13 cellular contexts compared by ENCODE assay signal in the genomic region with DNA sequence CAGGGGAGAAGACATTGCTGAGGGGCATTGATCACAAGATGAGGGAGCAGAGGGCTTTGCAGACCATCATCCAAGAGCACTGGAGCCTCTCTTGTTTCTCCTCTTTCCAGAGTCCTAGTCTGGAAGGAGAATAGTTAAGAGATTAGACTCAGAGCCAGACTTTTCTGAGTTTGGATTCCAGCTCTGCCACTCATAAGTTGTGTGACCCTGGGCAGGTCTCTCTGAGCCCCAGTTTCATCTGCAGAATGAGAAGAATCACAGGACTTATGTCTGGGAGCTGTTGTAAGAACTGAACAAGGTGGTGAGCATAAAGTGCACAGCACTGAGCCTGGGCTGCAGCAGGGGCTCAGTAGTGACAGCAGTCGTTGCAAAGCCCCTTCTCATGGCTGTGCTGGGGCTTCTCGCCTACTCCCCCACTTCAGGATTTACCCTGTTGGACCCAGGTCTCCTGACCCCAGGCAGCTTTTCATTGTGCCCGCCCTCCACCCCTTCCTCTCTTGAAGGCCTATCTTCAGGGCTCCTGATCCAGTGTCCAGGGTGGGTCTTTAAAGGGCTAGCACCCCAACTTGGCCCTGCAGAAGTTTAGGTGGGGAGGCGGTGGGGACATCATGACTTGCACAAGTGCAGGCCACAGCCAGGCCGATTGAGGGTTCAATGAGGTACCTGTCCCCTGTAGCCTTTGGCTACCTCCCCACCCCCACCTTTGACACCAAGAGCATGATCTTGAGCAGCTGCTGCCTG. TPM values are rescaled to one million over a fixed set of nuclear protein-coding genes. Genes with fewer than 3 reads are reported as not detected.
DNase-seq lines count a peak whose midpoint lies in the region; ATAC-seq and TF ChIP-seq lines count a peak whose summit lies in the region.
"Had no signal": no experiment of that assay in that cellular context is flagged by ENCODE, and none has a peak within 500 bp of the region (broad histone marks: within the 10 kb centered on the region; RNA-seq: fewer than 3 reads in every experiment).

No MANE protein-coding gene starts in this region.

- no peaks in the 10 kb centered on the region for H3K9me3 Mint-ChIP-seq in T-cell
- no peaks in the 10 kb centered on the region for H3K9me3 Mint-ChIP-seq in CD8-positive, alpha-beta T cell
- H3K9me3 Mint-ChIP-seq: activated CD8-positive, alpha-beta T cell treated with anti-CD3 and anti-CD28 coated beads for 36 hours had no signal

- intact Hi-C loops in left cardiac atrium (cut with DNase I) (loop anchor here in 1 of 2 donors (2.0 kb wide), 1 partner anchor 23 kb away; no protein-coding TSS in a partner anchor), Right ventricle myocardium inferior (cut with DNase I) (loop anchor here (2.0 kb wide), 1 partner anchor 15 kb away; no protein-coding TSS in a partner anchor), ovary (cut with DNase I) (no loop called here)
- intact Hi-C loops in CD8-positive, alpha-beta T cell (cut with DNase I, micrococcal nuclease) = no loop called here

- CTCF ChIA-PET in T-cell (lab: Charles Lee) = no interaction called here
- CTCF ChIA-PET in CD8-positive, alpha-beta T cell (lab: Charles Lee) = no interaction called here

- TF ChIP-seq CTCF in fibroblast of mammary gland (conservative IDR thresholded peaks at IDR 0.05; ENCODE audit: control insufficient read depth, insufficient read depth, low read depth, low read length) (no peak), ovary (IDR thresholded peaks at IDR 0.05) (no peak)
- no peak for TF ChIP-seq CTCF in CD8-positive, alpha-beta T cell (IDR thresholded peaks at IDR 0.05)

- WGBS in ovary, 3 donors = 41 to 48% (median 46%) methylated on average over 5 of the region's 5 CpGs

- no peaks in the 10 kb centered on the region for H3K36me3 ChIP-seq in ovary
- no peaks in the 10 kb centered on the region for H3K36me3 ChIP-seq in CD8-positive, alpha-beta T cell (ENCODE audit: insufficient read depth, low read length)

- no peak for ATAC-seq in left cardiac atrium
- ATAC-seq in Right ventricle myocardium inferior = no peak
- ATAC-seq in T-cell (replicated peaks in 1 of 4) = no peak
- ATAC-seq in CD8-positive, alpha-beta T cell = no peak
- no peak for ATAC-seq in GM21360 (IDR thresholded peaks at IDR 0.05; ENCODE audit: unreplicated experiment)
- ATAC-seq: activated CD8-positive, alpha-beta T cell treated with anti-CD3 and anti-CD28 coated beads for 36 hours had no signal

- H3K36me3 Mint-ChIP-seq in T-cell = no peaks in the 10 kb centered on the region
- no peaks in the 10 kb centered on the region for H3K36me3 Mint-ChIP-seq in CD8-positive, alpha-beta T cell

- DNase-seq in left cardiac atrium (peak; percentile 14), Right ventricle myocardium inferior (ENCODE audit: missing footprints) (no peak), fibroblast of mammary gland (ENCODE audit: low read depth) (no peak), ovary (no peak), T-cell (no peak), NCI-H2171 (lab: John Stamatoyannopoulos, UW) (no peak)
- DNase-seq in CD8-positive, alpha-beta T cell = no peak
- DNase-seq: activated CD8-positive, alpha-beta T cell treated with anti-CD3 and anti-CD28 coated beads for 36 hours; GF-D8; NCI-H2171 treated with DMSO at 0.1 percent for 48 hours; nucleus accumbens had no signal

- H3K27ac ChIP-seq in ovary = peak overlapping the region; percentile 85 to 93
- H3K27ac ChIP-seq in CD8-positive, alpha-beta T cell (ENCODE audit: low read depth, low read length) = no peak overlapping the region

- no peak for TF ChIP-seq POLR2A in ovary (IDR thresholded peaks at IDR 0.05)

- H3K4me3 Mint-ChIP-seq in T-cell = no peak overlapping the region
- H3K4me3 Mint-ChIP-seq in CD8-positive, alpha-beta T cell = no peak overlapping the region
- H3K4me3 Mint-ChIP-seq: activated CD8-positive, alpha-beta T cell treated with anti-CD3 and anti-CD28 coated beads for 36 hours had no signal

- POLR2A ChIA-PET in T-cell (lab: Charles Lee) = no interaction called here
- POLR2A ChIA-PET in CD8-positive, alpha-beta T cell (lab: Charles Lee) = no interaction called here

- H3K27me3 ChIP-seq in ovary = no peaks in the 10 kb centered on the region
- H3K27me3 ChIP-seq in CD8-positive, alpha-beta T cell (ENCODE audit: insufficient read depth, low read length) = no peaks in the 10 kb centered on the region

- TF ChIP-seq EP300 in ovary (IDR thresholded peaks at IDR 0.05) = no peak

- no peaks in the 10 kb centered on the region for H3K4me1 Mint-ChIP-seq in T-cell
- H3K4me1 Mint-ChIP-seq in CD8-positive, alpha-beta T cell (ENCODE audit: low read depth) = no peaks in the 10 kb centered on the region

- H3K27me3 Mint-ChIP-seq in T-cell = peaks cover 7 to 8% of the 10 kb centered on the region in 2 donors
- H3K27me3 Mint-ChIP-seq in CD8-positive, alpha-beta T cell (ENCODE audit: low read depth) = peaks cover 18% of the 10 kb centered on the region

- H3K4me1 ChIP-seq in ovary (ENCODE audit: insufficient read depth) = peaks cover 57% of the 10 kb centered on the region
- H3K4me1 ChIP-seq in CD8-positive, alpha-beta T cell (ENCODE audit: insufficient read depth, low read length) = no peaks in the 10 kb centered on the region

- H3K9me3 ChIP-seq in ovary = no peaks in the 10 kb centered on the region
- H3K9me3 ChIP-seq in CD8-positive, alpha-beta T cell (ENCODE audit: low read length) = no peaks in the 10 kb centered on the region

- H3K4me3 ChIP-seq in fibroblast of mammary gland (ENCODE audit: control insufficient read depth, low read depth, low read length) (peak overlapping the region; percentile 1), ovary (no peak overlapping the region)
- no peak overlapping the region for H3K4me3 ChIP-seq in CD8-positive, alpha-beta T cell (ENCODE audit: low read depth, low read length)

- H3K27ac Mint-ChIP-seq in T-cell = no peak overlapping the region
- no peak overlapping the region for H3K27ac Mint-ChIP-seq in CD8-positive, alpha-beta T cell
- H3K27ac Mint-ChIP-seq: activated CD8-positive, alpha-beta T cell treated with anti-CD3 and anti-CD28 coated beads for 36 hours had no signal

RNA-seq across cellular contexts. Expression of a gene that starts 1.5 kb away (rescaled TPM):
- total RNA-seq in left cardiac atrium = 100 to 1,000 TPM; 503 to 769 TPM
- 587 TPM for total RNA-seq in Right ventricle myocardium inferior
- total RNA-seq in ovary = 100 to 1,000 TPM in 3 of 7 donors, 10 to 100 TPM in 3, 1 to 10 TPM in 1; 8.3 to 174 (median 70.2) TPM
- polyA plus RNA-seq in ovary = 10 to 100 TPM; 31.0 to 86.9 TPM
- total RNA-seq in T-cell = 1 to 10 TPM in 3 of 5 donors, under 1 TPM in 2; 0.09 to 1.9 (median 1.0) TPM
- under 1 TPM; 0.06 to 0.14 TPM for total RNA-seq in CD8-positive, alpha-beta T cell
- total RNA-seq: SK-MEL-5 had no signal

RNA-seq across cellular contexts. Expression of a gene that starts 19.1 kb away (rescaled TPM):
- 1 to 10 TPM; 2.9 to 3.0 TPM for total RNA-seq in left cardiac atrium
- 5.5 TPM for total RNA-seq in Right ventricle myocardium inferior
- total RNA-seq in ovary = 1 to 10 TPM in 4 of 7 donors, under 1 TPM in 3; 0.36 to 2.6 (median 1.2) TPM
- polyA plus RNA-seq in ovary = 1 to 10 TPM; 1.6 to 2.7 TPM
- total RNA-seq in T-cell = not detected
- not detected for total RNA-seq in CD8-positive, alpha-beta T cell
- total RNA-seq: SK-MEL-5 had no signal

RNA-seq across cellular contexts. Expression of a gene that starts 58.9 kb away (rescaled TPM):
- total RNA-seq in left cardiac atrium (10 to 100 TPM; 27.2 to 28.2 TPM), Right ventricle myocardium inferior (30.5 TPM), ovary (10 to 100 TPM; 35.5 to 59.0 (median 48.6) TPM), T-cell (10 to 100 TPM; 73.3 to 98.8 (median 82.3) TPM)
- 10 to 100 TPM; 33.4 to 77.6 TPM for polyA plus RNA-seq in ovary
- total RNA-seq in CD8-positive, alpha-beta T cell = 100 to 1,000 TPM; 119 to 125 TPM
